ENCODE assay signal across 9 cellular contexts in genomic region chr5:149546974-149547373, GRCh38. TPM values are rescaled to one million over a fixed set of nuclear protein-coding genes. Genes with fewer than 3 reads are reported as not detected.
DNase-seq lines count a peak whose midpoint lies in the region; TF ChIP-seq lines count a peak whose summit lies in the region.
"Had no signal": no experiment of that assay in that cellular context is flagged by ENCODE, and none has a peak within 500 bp of the region (broad histone marks: within the 10 kb centered on the region; RNA-seq: fewer than 3 reads in every experiment).

No MANE protein-coding gene starts in this region.

- no peaks in the 10 kb centered on the region for H3K27me3 Mint-ChIP-seq in T-helper 2 cell treated with Interferon-gamma antibody and Interleukin-4, amounts not matched to agents 5 μg/mL and 100 μg/mL, for 36 hours (ENCODE audit: low read depth)

- H3K27ac ChIP-seq in RWPE1 (no peak overlapping the region), fibroblast of lung (ENCODE audit: insufficient read depth, low read length) (peak overlapping the region; percentile 29), testis (no peak overlapping the region)

- peaks cover 63% of the 10 kb centered on the region for H3K36me3 Mint-ChIP-seq in T-helper 2 cell treated with Interferon-gamma antibody and Interleukin-4, amounts not matched to agents 5 μg/mL and 100 μg/mL, for 36 hours (ENCODE audit: low read depth)

- H2AFZ ChIP-seq in fibroblast of lung (ENCODE audit: low read length), result no peak overlapping the region

- TF ChIP-seq CTCF in RWPE1 (conservative IDR thresholded peaks at IDR 0.05; ENCODE audit: low read depth), result no peak
- TF ChIP-seq CTCF in fibroblast of lung (conservative IDR thresholded peaks at IDR 0.05 in 1 of 2, IDR thresholded peaks at IDR 0.05 in 1 of 2; ENCODE audit: low read depth in 1 of 2, low read length in 2 of 2), result no peak
- no peak for TF ChIP-seq CTCF in testis (IDR thresholded peaks at IDR 0.05)

- H3K36me3 ChIP-seq in fibroblast of lung (ENCODE audit: control insufficient read depth, insufficient read depth, low read length), result peaks cover 12% of the 10 kb centered on the region
- no peaks in the 10 kb centered on the region for H3K36me3 ChIP-seq in testis (ENCODE audit: low read depth, missing control alignments)

- no peaks in the 10 kb centered on the region for H3K9me3 Mint-ChIP-seq in T-helper 2 cell treated with Interferon-gamma antibody and Interleukin-4, amounts not matched to agents 5 μg/mL and 100 μg/mL, for 36 hours

- peaks cover 38% of the 10 kb centered on the region for H3K4me1 Mint-ChIP-seq in T-helper 2 cell treated with Interferon-gamma antibody and Interleukin-4, amounts not matched to agents 5 μg/mL and 100 μg/mL, for 36 hours (ENCODE audit: low read depth)

- H3K27ac Mint-ChIP-seq in T-helper 2 cell treated with Interferon-gamma antibody and Interleukin-4, amounts not matched to agents 5 μg/mL and 100 μg/mL, for 36 hours, result peak overlapping the region; percentile 46

- H3K27me3 ChIP-seq in fibroblast of lung (ENCODE audit: control insufficient read depth, insufficient read depth, low read length) (no peaks in the 10 kb centered on the region), testis (no peaks in the 10 kb centered on the region)

- no peak for TF ChIP-seq POLR2A in testis (IDR thresholded peaks at IDR 0.05)

- H3K79me2 ChIP-seq in fibroblast of lung (ENCODE audit: control insufficient read depth, insufficient read depth, low read length), result peaks cover 90% of the 10 kb centered on the region

- POLR2A ChIA-PET in RWPE1 (lab: Yijun Ruan, JAX; ENCODE audit: low non-redundant PET), result interaction anchor here (0.5 to 0.9 kb wide), 2 partner anchors 15 to 16 kb away, joined by 4 to 8 read pairs; no protein-coding TSS in a partner anchor

- peak overlapping the region; percentile 73 for H3K4me2 ChIP-seq in fibroblast of lung (ENCODE audit: extremely low read depth, insufficient read depth, low read length)

- DNase-seq in T-helper 2 cell treated with Interferon-gamma antibody and Interleukin-4, amounts not matched to agents 5 μg/mL and 100 μg/mL, for 36 hours (ENCODE audit: low spot score), result no peak
- DNase-seq in T-helper 2 cell, result no peak
- peak; percentile 50 for DNase-seq in RWPE1 (ENCODE audit: low spot score)
- DNase-seq in fibroblast of lung (ENCODE audit: low read depth in 2 of 2), result peak in 1 of 2 donors; percentile 17
- DNase-seq in skeletal muscle cell (ENCODE audit: low read depth), result no peak
- no peak for DNase-seq in islet precursor cell
- no peak for DNase-seq in testis
- DNase-seq in ureter (ENCODE audit: low spot score), result no peak
- DNase-seq: activated CD4-positive, alpha-beta T cell treated with anti-CD3 and anti-CD28 coated beads for 1 hour had no signal

- H3K4me1 ChIP-seq in fibroblast of lung (ENCODE audit: control insufficient read depth, extremely low read depth, insufficient read depth, low read length) (peaks cover 10% of the 10 kb centered on the region), testis (peaks cover 24% of the 10 kb centered on the region)

- CTCF ChIA-PET in RWPE1 (lab: Yijun Ruan, JAX), result interaction anchor here (0.7 to 0.8 kb wide), 2 partner anchors 36 to 673 kb away, joined by 3 read pairs; no protein-coding TSS in a partner anchor

- H3K9me3 ChIP-seq in fibroblast of lung (ENCODE audit: control insufficient read depth, insufficient read depth, low read depth, low read length), result no peaks in the 10 kb centered on the region
- H3K9me3 ChIP-seq in testis, result no peaks in the 10 kb centered on the region

- H3K4me3 ChIP-seq in fibroblast of lung (replicated peaks in 1 of 4; ENCODE audit: control extremely low read depth in 1 of 4, insufficient read depth in 1 of 4, low read depth in 3 of 4, low read length in 4 of 4), result peak overlapping the region in 3 of 4 experiments; percentile 29 to 91 (median 46)
- peak overlapping the region; percentile 5 for H3K4me3 ChIP-seq in skeletal muscle cell (ENCODE audit: low read depth, low read length)
- H3K4me3 ChIP-seq in testis, result no peak overlapping the region

- intact Hi-C loops in testis (cut with DNase I; ENCODE audit: low total_unique reads), result no loop called here

- H3K4me3 Mint-ChIP-seq in T-helper 2 cell treated with Interferon-gamma antibody and Interleukin-4, amounts not matched to agents 5 μg/mL and 100 μg/mL, for 36 hours, result peak overlapping the region; percentile 37

- H3K9ac ChIP-seq in fibroblast of lung (ENCODE audit: insufficient read depth, low read length), result no peak overlapping the region

- H4K20me1 ChIP-seq in fibroblast of lung (ENCODE audit: control insufficient read depth, extremely low read depth, insufficient read depth, low read length), result no peaks in the 10 kb centered on the region

RNA-seq across cellular contexts. Expression of gene CSNK1A1, which starts 4.3 kb away (rescaled TPM):
- total RNA-seq in fibroblast of lung (522 and 674 TPM in 2 replicates), testis (100 to 1,000 TPM; 148 to 192 TPM), ureter (381 TPM)
- polyA plus RNA-seq in fibroblast of lung (245 and 275 TPM in 2 replicates), testis (ENCODE audit: insufficient read depth, low read depth, low replicate concordance) (129 TPM)
- 187 and 207 TPM in 2 replicates for polyA plus RNA-seq in fibroblast of lung (2012)
- 111 and 122 TPM in 2 replicates for polyA minus RNA-seq in fibroblast of lung (ENCODE audit: low replicate concordance)

RNA-seq across cellular contexts. Expression of gene ARHGEF37, which starts 34.3 kb away (rescaled TPM):
- 3.1 and 5.3 TPM in 2 replicates for total RNA-seq in fibroblast of lung
- 0.31 and 0.38 TPM in 2 replicates for polyA plus RNA-seq in fibroblast of lung
- polyA plus RNA-seq in fibroblast of lung (2012), result 0.64 and 0.86 TPM in 2 replicates
- 0.93 and 10.3 TPM in 2 replicates for polyA minus RNA-seq in fibroblast of lung (ENCODE audit: low replicate concordance)
- total RNA-seq in testis, result 10 to 100 TPM; 13.4 to 17.8 TPM
- polyA plus RNA-seq in testis (ENCODE audit: insufficient read depth, low read depth, low replicate concordance), result 12.9 TPM
- 11.9 TPM for total RNA-seq in ureter

Comparison
In these comparisons a context has a peak if more than half of its experiments do, and no peak if none do; other contexts are left out.
1. H3K4me3 ChIP-seq: peak in fibroblast of lung (3 of 4) and skeletal muscle cell (single experiment); none in testis (0 of 2).